9 cellular contexts compared by ENCODE assay signal in genomic region chr1:8711873-8712412, GRCh38.
DNase-seq lines count a peak whose midpoint lies in the region; ATAC-seq and TF ChIP-seq lines count a peak whose summit lies in the region.
"Had no signal": no experiment of that assay in that cellular context is flagged by ENCODE, and none has a peak within 500 bp of the region (broad histone marks: within the 10 kb centered on the region; RNA-seq: fewer than 3 reads in every experiment).

No MANE protein-coding gene starts in this region.

- H3K4me1 Mint-ChIP-seq in T-helper 1 cell treated with Interleukin-12 subunit alpha and Interleukin-12 subunit beta and Interleukin-4 antibody, amounts not matched to agents 30 μg/mL and 1 μg/mL, for 36 hours (ENCODE audit: low read depth): peaks cover 23% of the 10 kb centered on the region
- peaks cover 42% of the 10 kb centered on the region for H3K4me1 Mint-ChIP-seq in activated T-helper 1 cell treated with anti-CD3 and anti-CD28 coated beads, Interleukin-12 subunit alpha, Interleukin-12 subunit beta, Interleukin-2, Interleukin-4 antibody, amounts not matched to agents 30 ng/mL and 10 ng/mL and 1 ng/mL, durations not matched to agents 14 hours and 24 hours and 36 hours (ENCODE audit: low read depth)
- peaks cover 23 to 50% of the 10 kb centered on the region in 2 donors for H3K4me1 Mint-ChIP-seq in stimulated activated naive B cell treated with anti-CD40 and anti-IgM and Interleukin-4, amounts not matched to agents 10 μg/mL and 1 μg/mL and 100 μg/mL, for 72 hours

- peaks cover 4% of the 10 kb centered on the region for H3K9me3 Mint-ChIP-seq in T-helper 1 cell treated with Interleukin-12 subunit alpha and Interleukin-12 subunit beta and Interleukin-4 antibody, amounts not matched to agents 30 μg/mL and 1 μg/mL, for 36 hours
- peaks cover 4% of the 10 kb centered on the region for H3K9me3 Mint-ChIP-seq in activated T-helper 1 cell treated with anti-CD3 and anti-CD28 coated beads, Interleukin-12 subunit alpha, Interleukin-12 subunit beta, Interleukin-2, Interleukin-4 antibody, amounts not matched to agents 30 ng/mL and 10 ng/mL and 1 ng/mL, durations not matched to agents 14 hours and 24 hours and 36 hours
- H3K9me3 Mint-ChIP-seq in stimulated activated naive B cell treated with anti-CD40 and anti-IgM and Interleukin-4, amounts not matched to agents 10 μg/mL and 1 μg/mL and 100 μg/mL, for 72 hours: peaks cover 4 to 10% of the 10 kb centered on the region in 2 donors

- TF ChIP-seq POLR2A in ovary (IDR thresholded peaks at IDR 0.05): no peak

- no peak overlapping the region for H3K4me3 ChIP-seq in ovary

- peak overlapping the region; percentile 67 for H3K4me3 Mint-ChIP-seq in T-helper 1 cell treated with Interleukin-12 subunit alpha and Interleukin-12 subunit beta and Interleukin-4 antibody, amounts not matched to agents 30 μg/mL and 1 μg/mL, for 36 hours
- H3K4me3 Mint-ChIP-seq in activated T-helper 1 cell treated with anti-CD3 and anti-CD28 coated beads, Interleukin-12 subunit alpha, Interleukin-12 subunit beta, Interleukin-2, Interleukin-4 antibody, amounts not matched to agents 30 ng/mL and 10 ng/mL and 1 ng/mL, durations not matched to agents 14 hours and 24 hours and 36 hours: no peak overlapping the region
- H3K4me3 Mint-ChIP-seq in stimulated activated naive B cell treated with anti-CD40 and anti-IgM and Interleukin-4, amounts not matched to agents 10 μg/mL and 1 μg/mL and 100 μg/mL, for 72 hours: peak overlapping the region; percentile 69 to 75

- TF ChIP-seq EP300 in ovary (IDR thresholded peaks at IDR 0.05): no peak

- intact Hi-C loops in activated T-helper 1 cell treated with anti-CD3 and anti-CD28 coated beads, Interleukin-12 subunit alpha, Interleukin-12 subunit beta, Interleukin-2, Interleukin-4 antibody, amounts not matched to agents 30 ng/mL and 10 ng/mL and 1 ng/mL, durations not matched to agents 14 hours and 24 hours and 36 hours (cut with micrococcal nuclease): loop anchor here (1.0 kb wide), 1 partner anchor 9 kb away; no protein-coding TSS in a partner anchor
- intact Hi-C loops in ovary (cut with DNase I): no loop called here

- peak overlapping the region; percentile 77 for H3K27ac Mint-ChIP-seq in T-helper 1 cell treated with Interleukin-12 subunit alpha and Interleukin-12 subunit beta and Interleukin-4 antibody, amounts not matched to agents 30 μg/mL and 1 μg/mL, for 36 hours
- H3K27ac Mint-ChIP-seq in activated T-helper 1 cell treated with anti-CD3 and anti-CD28 coated beads, Interleukin-12 subunit alpha, Interleukin-12 subunit beta, Interleukin-2, Interleukin-4 antibody, amounts not matched to agents 30 ng/mL and 10 ng/mL and 1 ng/mL, durations not matched to agents 14 hours and 24 hours and 36 hours: peak overlapping the region; percentile 73
- H3K27ac Mint-ChIP-seq in stimulated activated naive B cell treated with anti-CD40 and anti-IgM and Interleukin-4, amounts not matched to agents 10 μg/mL and 1 μg/mL and 100 μg/mL, for 72 hours: peak overlapping the region; percentile 90

- no peak for DNase-seq in T-helper 1 cell
- no peak for DNase-seq in activated T-helper 1 cell treated with anti-CD3 and anti-CD28 coated beads, Interleukin-12 subunit alpha, Interleukin-12 subunit beta, Interleukin-2, Interleukin-4 antibody, amounts not matched to agents 30 ng/mL and 10 ng/mL and 1 ng/mL, durations not matched to agents 14 hours and 24 hours and 36 hours (ENCODE audit: low spot score)
- peak; percentile 58 for DNase-seq in kidney glomerular epithelial cell (lab: John Stamatoyannopoulos, UW)
- DNase-seq in stimulated activated naive B cell treated with anti-CD40 and anti-IgM and Interleukin-4, amounts not matched to agents 10 μg/mL and 1 μg/mL and 100 μg/mL, for 72 hours: no peak
- no peak for DNase-seq in MV-4-11 (lab: John Stamatoyannopoulos, UW)
- no peak for DNase-seq in ovary
- DNase-seq: activated CD4-positive, alpha-beta T cell treated with anti-CD3 and anti-CD28 coated beads, Interleukin-2, amount 50 U/mL, for 1 hour had no signal

- 30 to 46% (median 35%) methylated on average over 4 of the region's 4 CpGs for WGBS in ovary, 3 donors

- H3K27me3 ChIP-seq in ovary: no peaks in the 10 kb centered on the region

- H3K36me3 Mint-ChIP-seq in T-helper 1 cell treated with Interleukin-12 subunit alpha and Interleukin-12 subunit beta and Interleukin-4 antibody, amounts not matched to agents 30 μg/mL and 1 μg/mL, for 36 hours (ENCODE audit: low read depth): peaks cover 8% of the 10 kb centered on the region
- peaks cover 8% of the 10 kb centered on the region for H3K36me3 Mint-ChIP-seq in activated T-helper 1 cell treated with anti-CD3 and anti-CD28 coated beads, Interleukin-12 subunit alpha, Interleukin-12 subunit beta, Interleukin-2, Interleukin-4 antibody, amounts not matched to agents 30 ng/mL and 10 ng/mL and 1 ng/mL, durations not matched to agents 14 hours and 24 hours and 36 hours (ENCODE audit: low read depth)
- H3K36me3 Mint-ChIP-seq in stimulated activated naive B cell treated with anti-CD40 and anti-IgM and Interleukin-4, amounts not matched to agents 10 μg/mL and 1 μg/mL and 100 μg/mL, for 72 hours: peaks cover 8 to 12% of the 10 kb centered on the region in 2 donors

- no peak for TF ChIP-seq CTCF in ovary (IDR thresholded peaks at IDR 0.05)

- H3K27me3 Mint-ChIP-seq in T-helper 1 cell treated with Interleukin-12 subunit alpha and Interleukin-12 subunit beta and Interleukin-4 antibody, amounts not matched to agents 30 μg/mL and 1 μg/mL, for 36 hours (ENCODE audit: low read depth): no peaks in the 10 kb centered on the region
- peaks cover 3% of the 10 kb centered on the region for H3K27me3 Mint-ChIP-seq in activated T-helper 1 cell treated with anti-CD3 and anti-CD28 coated beads, Interleukin-12 subunit alpha, Interleukin-12 subunit beta, Interleukin-2, Interleukin-4 antibody, amounts not matched to agents 30 ng/mL and 10 ng/mL and 1 ng/mL, durations not matched to agents 14 hours and 24 hours and 36 hours (ENCODE audit: insufficient read depth)
- H3K27me3 Mint-ChIP-seq in stimulated activated naive B cell treated with anti-CD40 and anti-IgM and Interleukin-4, amounts not matched to agents 10 μg/mL and 1 μg/mL and 100 μg/mL, for 72 hours: no peaks in the 10 kb centered on the region

- H3K36me3 ChIP-seq in ovary: no peaks in the 10 kb centered on the region

- ATAC-seq in stimulated activated naive B cell treated with anti-CD40 and anti-IgM and Interleukin-4, amounts not matched to agents 10 μg/mL and 1 μg/mL and 100 μg/mL, for 72 hours (replicated peaks): peak in 1 of 2 donors; percentile 18
- ATAC-seq in HG02852 (IDR thresholded peaks at IDR 0.05; ENCODE audit: unreplicated experiment): no peak

- H3K4me1 ChIP-seq in ovary (ENCODE audit: insufficient read depth): peaks cover 3% of the 10 kb centered on the region

- H3K27ac ChIP-seq in ovary: peak overlapping the region in 1 of 2 donors; percentile 27

- H3K9me3 ChIP-seq in ovary: no peaks in the 10 kb centered on the region
